ENCODE assay signal across 4 cellular contexts in genomic region chr2:218846963-218847362, GRCh38. TPM values are rescaled to one million over a fixed set of nuclear protein-coding genes. Genes with fewer than 3 reads are reported as not detected.
"Had no signal": no experiment of that assay in that cellular context is flagged by ENCODE, and none has a peak within 500 bp of the region (broad histone marks: within the 10 kb centered on the region; RNA-seq: fewer than 3 reads in every experiment).

No MANE protein-coding gene starts in this region.

RNA-seq across cellular contexts. Expression of gene WNT6, which starts 12.6 kb away (rescaled TPM):
- total RNA-seq: HT1080, K562 had no signal
- polyA plus RNA-seq: K562 had no signal

RNA-seq across cellular contexts. Expression of gene PRKAG3, which starts 15.4 kb away (rescaled TPM):
- total RNA-seq: HT1080, K562, M059J had no signal
- polyA plus RNA-seq: IgD-negative memory B cell, K562 had no signal

RNA-seq across cellular contexts. Expression of gene WNT10A, which starts 33.7 kb away (rescaled TPM):
- total RNA-seq: HT1080, K562 had no signal
- polyA plus RNA-seq: K562 had no signal
